ENCODE assay signal across 12 cellular contexts in the genomic region with DNA sequence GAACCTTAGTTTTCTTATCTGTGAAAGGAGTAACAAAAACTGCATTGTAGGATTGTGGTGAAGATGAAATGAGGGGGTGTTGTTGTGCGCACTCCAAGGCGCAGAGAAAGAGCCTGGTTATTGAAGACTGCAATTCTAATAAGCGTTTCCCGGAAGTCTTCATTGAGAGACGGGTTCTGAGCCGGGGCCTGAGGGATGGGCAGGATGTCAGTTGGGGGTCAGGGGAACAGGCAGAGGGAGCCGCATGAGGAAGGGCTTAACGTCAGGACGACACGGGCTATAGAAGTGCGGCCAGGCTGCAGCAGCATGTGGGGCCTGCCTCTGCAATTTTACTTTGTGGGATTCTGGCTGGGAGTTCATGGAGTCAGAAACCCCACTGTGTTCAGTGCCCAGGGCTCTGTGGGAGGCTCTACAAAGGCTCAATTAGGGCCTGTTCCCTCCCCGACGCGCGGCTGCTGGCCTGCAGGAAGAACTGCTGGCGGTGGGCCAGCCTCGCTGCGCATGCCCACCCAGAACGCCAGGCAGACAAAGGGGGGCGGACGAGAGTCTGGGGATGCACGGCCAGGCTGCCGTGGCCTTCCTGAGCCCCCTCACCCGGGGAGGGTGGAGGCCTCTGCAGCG. TPM values are rescaled to one million over a fixed set of nuclear protein-coding genes. Genes with fewer than 3 reads are reported as not detected.
DNase-seq lines count a peak whose midpoint lies in the region; ATAC-seq and TF ChIP-seq lines count a peak whose summit lies in the region.
"Had no signal": no experiment of that assay in that cellular context is flagged by ENCODE, and none has a peak within 500 bp of the region (broad histone marks: within the 10 kb centered on the region; RNA-seq: fewer than 3 reads in every experiment).

No MANE protein-coding gene starts in this region.

- no peaks in the 10 kb centered on the region for H3F3A ChIP-seq in PC-3 (ENCODE audit: low read length, unreplicated experiment)

- no peak overlapping the region for H3K27ac Mint-ChIP-seq in activated naive CD4-positive, alpha-beta T cell treated with anti-CD3 and anti-CD28 coated beads for 36 hours
- H3K27ac Mint-ChIP-seq in MCF 10A (ENCODE audit: low read depth, unreplicated experiment) = no peak overlapping the region

- no peak for TF ChIP-seq CTCF in adrenal gland (IDR thresholded peaks at IDR 0.05)
- no peak for TF ChIP-seq CTCF in left ventricle myocardium inferior (IDR thresholded peaks at IDR 0.05; ENCODE audit: borderline replicate concordance)
- TF ChIP-seq CTCF in PC-3 (conservative IDR thresholded peaks at IDR 0.05; ENCODE audit: low read depth, low read length) = no peak
- TF ChIP-seq CTCF in MCF 10A (IDR thresholded peaks at IDR 0.05; ENCODE audit: unreplicated experiment) = no peak

- H4K20me1 ChIP-seq in PC-3 (ENCODE audit: low read length) = no peaks in the 10 kb centered on the region

- H3K4me3 ChIP-seq in adrenal gland = no peak overlapping the region
- no peak overlapping the region for H3K4me3 ChIP-seq in left ventricle myocardium inferior
- no peak overlapping the region for H3K4me3 ChIP-seq in PC-3 (ENCODE audit: low read length)
- H3K4me3 ChIP-seq: gastrocnemius medialis had no signal

- no peaks in the 10 kb centered on the region for H3K9me2 ChIP-seq in PC-3 (replicated peaks; ENCODE audit: low read length)

- intact Hi-C loops in adrenal gland (cut with DNase I) = no loop called here
- intact Hi-C loops in left ventricle myocardium inferior (cut with micrococcal nuclease) = no loop called here
- intact Hi-C loops in PC-3 (cut with micrococcal nuclease) = no loop called here
- intact Hi-C loops in activated naive CD4-positive, alpha-beta T cell treated with anti-CD3 and anti-CD28 coated beads for 36 hours (cut with micrococcal nuclease) = no loop called here
- intact Hi-C loops in MCF 10A (cut with micrococcal nuclease) = no loop called here

- H2AFZ ChIP-seq in PC-3 (ENCODE audit: low read length) = no peak overlapping the region
- H2AFZ ChIP-seq: parathyroid adenoma had no signal

- 43 to 78% (median 55%) methylated on average over 14 to 25 of the region's 25 CpGs for WGBS in adrenal gland, 4 donors

- no peak overlapping the region for H3K4me3 Mint-ChIP-seq in activated naive CD4-positive, alpha-beta T cell treated with anti-CD3 and anti-CD28 coated beads for 36 hours
- no peak overlapping the region for H3K4me3 Mint-ChIP-seq in MCF 10A (ENCODE audit: unreplicated experiment)

- no peaks in the 10 kb centered on the region for H3K36me3 Mint-ChIP-seq in activated naive CD4-positive, alpha-beta T cell treated with anti-CD3 and anti-CD28 coated beads for 36 hours (ENCODE audit: low read depth)
- peaks cover 7% of the 10 kb centered on the region for H3K36me3 Mint-ChIP-seq in MCF 10A (ENCODE audit: insufficient read depth, unreplicated experiment)

- H3K4me1 Mint-ChIP-seq in activated naive CD4-positive, alpha-beta T cell treated with anti-CD3 and anti-CD28 coated beads for 36 hours (ENCODE audit: low read depth) = no peaks in the 10 kb centered on the region
- H3K4me1 Mint-ChIP-seq in MCF 10A (ENCODE audit: insufficient read depth, unreplicated experiment) = no peaks in the 10 kb centered on the region

- H3K9me3 Mint-ChIP-seq in activated naive CD4-positive, alpha-beta T cell treated with anti-CD3 and anti-CD28 coated beads for 36 hours = no peaks in the 10 kb centered on the region
- H3K9me3 Mint-ChIP-seq in MCF 10A (ENCODE audit: unreplicated experiment) = no peaks in the 10 kb centered on the region

- no peak overlapping the region for H3K9ac ChIP-seq in PC-3 (ENCODE audit: low read length)
- H3K9ac ChIP-seq: parathyroid adenoma had no signal

- no peaks in the 10 kb centered on the region for H3K27me3 Mint-ChIP-seq in activated naive CD4-positive, alpha-beta T cell treated with anti-CD3 and anti-CD28 coated beads for 36 hours (ENCODE audit: low read depth)
- H3K27me3 Mint-ChIP-seq in MCF 10A (ENCODE audit: insufficient read depth, unreplicated experiment) = no peaks in the 10 kb centered on the region

- H3K27me3 ChIP-seq in adrenal gland = no peaks in the 10 kb centered on the region
- no peaks in the 10 kb centered on the region for H3K27me3 ChIP-seq in left ventricle myocardium inferior (ENCODE audit: low read depth)
- H3K27me3 ChIP-seq in PC-3 (ENCODE audit: low read length) = no peaks in the 10 kb centered on the region
- H3K27me3 ChIP-seq: gastrocnemius medialis had no signal

- H3K27ac ChIP-seq in adrenal gland = peak overlapping the region in 2 of 5 donors; percentile 32 to 62
- peak overlapping the region; percentile 57 for H3K27ac ChIP-seq in left ventricle myocardium inferior (replicated peaks)
- H3K27ac ChIP-seq in PC-3 (ENCODE audit: low read length) = no peak overlapping the region
- H3K27ac ChIP-seq: gastrocnemius medialis, parathyroid adenoma, WERI-Rb-1 had no signal

- H3K79me2 ChIP-seq in PC-3 (ENCODE audit: low read length) = no peaks in the 10 kb centered on the region
- H3K79me2 ChIP-seq: parathyroid adenoma had no signal

- no TSS peak for BruUV-seq in PC-3 (replicated peaks; lab: Mats Ljungman, UMichigan)
- no TSS peak for BruUV-seq in MCF 10A (replicated peaks; lab: Mats Ljungman, UMichigan)

- H3K36me3 ChIP-seq in adrenal gland (replicated peaks in 1 of 2) (peaks cover 0 to 12% of the 10 kb centered on the region in 2 donors), left ventricle myocardium inferior (peaks cover 19% of the 10 kb centered on the region), PC-3 (ENCODE audit: low read depth, low read length) (no peaks in the 10 kb centered on the region)

- POLR2A ChIA-PET in PC-3 (lab: Charles Lee; ENCODE audit: unreplicated experiment) = no interaction called here
- POLR2A ChIA-PET in MCF 10A (lab: Yijun Ruan, JAX) = interaction anchor here (0.7 kb wide), 1 partner anchor 11 kb away, joined by 3 read pairs; no protein-coding TSS in a partner anchor

- H3K4me1 ChIP-seq in adrenal gland (replicated peaks in 1 of 2) (peaks cover 4 to 6% of the 10 kb centered on the region in 2 donors), left ventricle myocardium inferior (peaks cover 18% of the 10 kb centered on the region), PC-3 (ENCODE audit: insufficient read depth, low read length) (no peaks in the 10 kb centered on the region)
- H3K4me1 ChIP-seq: parathyroid adenoma had no signal

- H3K9me3 ChIP-seq in adrenal gland (replicated peaks in 1 of 3) = no peaks in the 10 kb centered on the region
- H3K9me3 ChIP-seq in left ventricle myocardium inferior (replicated peaks) = no peaks in the 10 kb centered on the region
- H3K9me3 ChIP-seq in PC-3 (ENCODE audit: low read length) = no peaks in the 10 kb centered on the region
- H3K9me3 ChIP-seq: gastrocnemius medialis had no signal

- CTCF ChIA-PET in PC-3 (lab: Charles Lee) (no interaction called here), MCF 10A (lab: Yijun Ruan, JAX) (no interaction called here)
- CTCF ChIA-PET in activated naive CD4-positive, alpha-beta T cell treated with anti-CD3 and anti-CD28 coated beads for 36 hours (lab: Charles Lee) = no interaction called here

- no peak for ATAC-seq in PC-3
- ATAC-seq: gastrocnemius medialis had no signal

- DNase-seq in NCI-H128 (lab: John Stamatoyannopoulos, UW; ENCODE audit: unreplicated experiment) (peak; percentile 47), adrenal gland (peak in 4 of 7 donors; percentile 46 to 81 (median 50)), left ventricle myocardium inferior (peak; percentile 72), putamen (ENCODE audit: low spot score) (peak; percentile 88), PC-3 (no peak), H4 (ENCODE audit: low spot score) (no peak), MCF 10A (ENCODE audit: unreplicated experiment) (no peak)
- no peak for DNase-seq in activated naive CD4-positive, alpha-beta T cell treated with anti-CD3 and anti-CD28 coated beads for 36 hours
- DNase-seq: gastrocnemius medialis, NCI-H226, WERI-Rb-1 had no signal

- no peak overlapping the region for H3K4me2 ChIP-seq in PC-3 (ENCODE audit: low read length)

- TF ChIP-seq POLR2A in adrenal gland (IDR thresholded peaks at IDR 0.05) = no peak

RNA-seq across cellular contexts. Expression of gene TRIM62, which starts 20.7 kb away (rescaled TPM):
- total RNA-seq in adrenal gland (10 to 100 TPM in 5 of 8 donors, 1 to 10 TPM in 3; 7.7 to 19.5 (median 12.1) TPM), left ventricle myocardium inferior (2.3 TPM), PC-3 (2014; rRNA removed) (3.9 and 9.7 TPM in 2 replicates), MCF 10A (2022) (2.4 and 2.8 TPM in 2 replicates)
- polyA plus RNA-seq in adrenal gland = 10 to 100 TPM in 1 of 3 donors, 1 to 10 TPM in 2; 6.7 to 13.2 (median 8.7) TPM
- total RNA-seq in activated naive CD4-positive, alpha-beta T cell treated with anti-CD3 and anti-CD28 coated beads for 36 hours = 1 to 10 TPM; 1.5 TPM
- total RNA-seq in H4 (2014; rRNA removed; shearing (Covaris generic)) = 3.2 and 4.7 TPM in 2 replicates

Comparison
In these comparisons a context has a peak if more than half of its experiments do, and no peak if none do; other contexts are left out.
1. DNase-seq: peak in NCI-H128 (single experiment), adrenal gland (4 of 7), left ventricle myocardium inferior (single experiment) and putamen (single experiment); none in PC-3 (single experiment), activated naive CD4-positive, alpha-beta T cell treated with anti-CD3 and anti-CD28 coated beads for 36 hours (single experiment), H4 (single experiment) and MCF 10A (single experiment).